ENCODE assay signal across 8 cellular contexts in the genomic region with DNA sequence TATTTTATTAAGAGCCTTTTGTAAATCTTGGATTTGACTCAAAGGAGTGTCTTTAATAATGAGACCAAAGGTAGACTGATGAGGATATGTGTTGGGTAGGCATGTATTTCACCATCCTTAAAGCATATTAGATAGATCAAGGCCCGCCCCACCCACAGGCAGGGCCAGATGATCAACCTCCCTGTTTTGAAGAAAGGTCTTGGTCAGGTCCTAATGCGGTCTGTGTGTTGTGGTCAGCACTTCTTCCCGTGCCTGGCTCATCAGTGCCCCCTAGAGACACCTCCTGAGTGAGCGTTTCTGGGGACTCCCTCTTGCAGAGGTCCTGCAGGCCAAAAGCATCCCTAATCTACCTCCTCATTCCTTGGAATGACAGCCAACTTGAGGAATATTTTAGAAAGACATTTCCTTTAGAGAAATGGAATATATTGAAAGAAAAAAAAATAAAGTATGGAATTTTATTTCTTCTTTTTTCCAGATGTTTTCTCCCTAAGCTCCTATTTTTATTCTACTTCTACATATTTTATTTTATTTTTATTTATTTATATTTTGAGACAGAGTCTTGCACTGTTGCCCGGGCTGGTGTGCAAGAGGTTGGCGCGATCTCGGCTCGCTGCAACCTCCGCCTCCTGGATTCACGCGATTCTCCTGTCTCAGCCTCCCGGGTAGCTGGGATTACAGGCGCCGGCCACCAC.
DNase-seq lines count a peak whose midpoint lies in the region.

No MANE protein-coding gene starts in this region.

- in situ Hi-C loops in HAP-1 (cut with MboI; ENCODE audit: low sequenced_read_pairs): loop anchor here (5.0 to 25.0 kb wide), 5 partner anchors 86 to 732 kb away; no protein-coding TSS in a partner anchor

- H3K27ac ChIP-seq in caudate nucleus (ENCODE audit: low read depth, low read length): no peak overlapping the region

- no peaks in the 10 kb centered on the region for H3K36me3 ChIP-seq in HAP-1 (replicated peaks)

- peak; percentile 40 for DNase-seq in activated T-cell treated with anti-CD3 and anti-CD28 coated beads for 48 hours (ENCODE audit: low read depth)
- no peak for DNase-seq in activated T-cell treated with anti-CD3 and anti-CD28 coated beads, Interleukin-2, amount 50 U/mL, for 1 hour
- DNase-seq in HAP-1 (ENCODE audit: low spot score in 2 of 2): peak; percentile 78 to 91
- DNase-seq in Kasumi-1 (lab: John Stamatoyannopoulos, UW): peak; percentile 34 to 49
- peak; percentile 92 for DNase-seq in SHP77 treated with DMSO at 0.1 percent for 48 hours (lab: John Stamatoyannopoulos, UW)
- DNase-seq in caudate nucleus (lab: John Stamatoyannopoulos, UW): peak in 43 of 61 donors; percentile 1 to 58 (median 16)
- peak; percentile 89 for DNase-seq in kidney tubule cell (ENCODE audit: low spot score)
- DNase-seq in stimulated activated CD4-positive, alpha-beta T cell treated with anti-CD3 and anti-CD28 coated beads, Interleukin-4, amount 100 ng/mL, for 1 hour: peak; percentile 4

- H3K9me3 ChIP-seq in HAP-1: no peaks in the 10 kb centered on the region

- no peaks in the 10 kb centered on the region; the same call in 1 of the 2 replicates for H3K4me1 ChIP-seq in HAP-1

- no peaks in the 10 kb centered on the region for H3K27me3 ChIP-seq in HAP-1 (ENCODE audit: low read depth)

- no peak overlapping the region for H3K4me3 ChIP-seq in HAP-1
